ENCODE assay signal across 9 cellular contexts in genomic region chr7:99035723-99036530, GRCh38.
"Had no signal": no experiment of that assay in that cellular context is flagged by ENCODE, and none has a peak within 500 bp of the region (broad histone marks: within the 10 kb centered on the region; RNA-seq: fewer than 3 reads in every experiment).

No MANE protein-coding gene starts in this region.

- H3K4me1 Mint-ChIP-seq: activated CD4-positive, alpha-beta T cell treated with anti-CD3 and anti-CD28 coated beads, Interleukin-2, amount 10 ng/mL, durations not matched to agents 7 days and 5 days had no signal

- ATAC-seq: activated T-cell treated with anti-CD3 and anti-CD28 coated beads, Interleukin-2, amount 50 U/mL, for 72 hours had no signal

- H3K27ac Mint-ChIP-seq: activated CD4-positive, alpha-beta T cell treated with anti-CD3 and anti-CD28 coated beads, Interleukin-2, amount 10 ng/mL, durations not matched to agents 7 days and 5 days; activated T-cell treated with anti-CD3 and anti-CD28 coated beads, Interleukin-2, amount 50 U/mL, for 72 hours had no signal

- H3K27me3 Mint-ChIP-seq: activated CD4-positive, alpha-beta T cell treated with anti-CD3 and anti-CD28 coated beads, Interleukin-2, amount 10 ng/mL, durations not matched to agents 7 days and 5 days had no signal

- H3K9me3 Mint-ChIP-seq: activated CD4-positive, alpha-beta T cell treated with anti-CD3 and anti-CD28 coated beads, Interleukin-2, amount 10 ng/mL, durations not matched to agents 7 days and 5 days; activated T-cell treated with anti-CD3 and anti-CD28 coated beads, Interleukin-2, amount 50 U/mL, for 72 hours; neural crest cell had no signal

- H3K4me3 Mint-ChIP-seq: activated CD4-positive, alpha-beta T cell treated with anti-CD3 and anti-CD28 coated beads, Interleukin-2, amount 10 ng/mL, durations not matched to agents 7 days and 5 days; activated T-cell treated with anti-CD3 and anti-CD28 coated beads, Interleukin-2, amount 50 U/mL, for 72 hours had no signal

- DNase-seq: activated CD4-positive, alpha-beta T cell treated with anti-CD3 and anti-CD28 coated beads, Interleukin-2, amount 10 ng/mL, durations not matched to agents 7 days and 5 days; activated CD4-positive, CD25-positive, alpha-beta regulatory T cell; activated T-cell treated with anti-CD3 and anti-CD28 coated beads, Interleukin-2, amount 50 U/mL, for 72 hours; effector CD8-positive, alpha-beta T cell; kidney; stimulated activated CD4-positive, alpha-beta T cell treated with anti-CD3 and anti-CD28 coated beads, Interleukin-4, amount 100 ng/mL, for 24 hours; T-helper 2 cell; upper lobe of left lung had no signal
